8 cellular contexts compared by ENCODE assay signal in the genomic region with DNA sequence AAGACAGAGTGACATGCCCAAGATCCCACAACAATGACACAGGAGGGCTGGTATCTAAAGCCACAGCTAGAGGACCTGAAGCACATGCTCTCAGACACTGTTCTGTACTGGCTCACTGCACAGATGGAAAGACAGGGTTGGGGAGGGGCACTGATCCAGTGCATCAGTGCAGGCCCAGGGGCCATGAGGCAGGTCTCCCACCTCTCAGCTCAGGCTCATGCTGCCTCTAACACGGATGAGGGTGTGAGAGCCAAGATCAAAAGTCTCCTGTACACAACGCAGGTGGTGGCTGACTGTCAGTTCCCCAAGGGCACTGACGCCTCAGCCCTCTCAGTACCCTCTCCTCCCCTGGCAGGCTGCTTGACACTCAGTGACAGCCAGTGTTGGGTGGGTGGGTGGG. TPM values are rescaled to one million over a fixed set of nuclear protein-coding genes. Genes with fewer than 3 reads are reported as not detected.
DNase-seq lines count a peak whose midpoint lies in the region; ATAC-seq and TF ChIP-seq lines count a peak whose summit lies in the region.

No MANE protein-coding gene starts in this region.

- TF ChIP-seq CTCF in GM12875 (IDR thresholded peaks at IDR 0.05; ENCODE audit: borderline replicate concordance, insufficient read depth, low read depth, low read length): no peak

- H3K27me3 Mint-ChIP-seq in naive B cell: no peaks in the 10 kb centered on the region

- H3K4me1 Mint-ChIP-seq in naive B cell: peaks cover 65 to 94% (median 88%) of the 10 kb centered on the region in 3 donors

- H3K9me3 Mint-ChIP-seq in naive B cell: peaks cover 0 to 2% (median 0%) of the 10 kb centered on the region in 7 donors

- peak overlapping the region; percentile 72 to 92 (median 85) for H3K4me3 Mint-ChIP-seq in naive B cell

- DNase-seq in NCI-H2171 (lab: John Stamatoyannopoulos, UW) (peak; percentile 69), naive B cell (no peak), mesenteric fat pad (ENCODE audit: low spot score) (no peak), posterior vena cava (ENCODE audit: low spot score) (no peak), DMS79 (lab: John Stamatoyannopoulos, UW) (no peak), OCI-M2 (lab: John Stamatoyannopoulos, UW; ENCODE audit: unreplicated experiment) (no peak)
- DNase-seq in activated gamma-delta T cell treated with anti-CD3 and anti-CD28 coated beads, Interleukin-2, amount 50 U/mL, for 16 hours (ENCODE audit: low read depth): peak; percentile 65

- peak overlapping the region; percentile 98 to 100 (median 99) for H3K27ac Mint-ChIP-seq in naive B cell

- no peaks in the 10 kb centered on the region for H3K36me3 Mint-ChIP-seq in naive B cell

- intact Hi-C loops in posterior vena cava (cut with DNase I): no loop called here

- peak; percentile 66 to 68 for ATAC-seq in naive B cell (ENCODE audit: low read depth in 2 of 2)

- peak overlapping the region; percentile 13 for H3K4me3 ChIP-seq in GM12875 (ENCODE audit: low read depth, low read length)

RNA-seq across cellular contexts. Expression of gene RAPGEF1, which starts 10.9 kb away (rescaled TPM):
- 10 to 100 TPM in 2 of 6 donors, 1 to 10 TPM in 4; 3.4 to 21.1 (median 7.9) TPM for polyA plus RNA-seq in naive B cell (ENCODE audit: low read depth in 6 of 6)
- total RNA-seq in mesenteric fat pad (106 TPM), posterior vena cava (10 to 100 TPM; 74.5 to 90.8 TPM)

Comparison
In these comparisons a context has a peak if more than half of its experiments do, and no peak if none do; other contexts are left out.
1. DNase-seq: peak in NCI-H2171 (single experiment) and activated gamma-delta T cell treated with anti-CD3 and anti-CD28 coated beads, Interleukin-2, amount 50 U/mL, for 16 hours (single experiment); none in naive B cell (single experiment), mesenteric fat pad (single experiment), posterior vena cava (single experiment), DMS79 (single experiment) and OCI-M2 (single experiment).